ENCODE assay signal across 8 cellular contexts in the genomic region with DNA sequence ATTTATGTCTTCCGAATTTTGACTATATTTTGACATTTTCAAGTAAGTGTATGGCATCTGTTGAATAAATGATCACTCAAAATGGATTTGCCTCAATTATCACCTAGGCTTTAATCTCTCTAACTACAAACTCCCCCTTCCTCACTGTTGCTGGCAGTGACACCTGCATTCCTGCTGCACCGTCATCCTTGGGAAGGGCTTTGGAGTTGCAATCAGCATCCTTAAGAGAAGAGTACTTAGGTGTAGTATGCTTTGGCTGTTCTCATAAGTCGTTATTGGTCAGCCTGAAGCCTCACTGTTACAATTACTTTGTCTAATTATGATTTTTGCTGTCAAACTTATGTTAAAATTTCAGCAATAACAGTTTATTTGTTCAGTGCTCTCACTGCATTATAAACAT.
"Had no signal": no experiment of that assay in that cellular context is flagged by ENCODE, and none has a peak within 500 bp of the region (broad histone marks: within the 10 kb centered on the region; RNA-seq: fewer than 3 reads in every experiment).

No MANE protein-coding gene starts in this region.

- H2AFZ ChIP-seq: GM23338 had no signal

- DNase-seq: H9, IMR-90 had no signal

- FAIRE-seq: H1, H54, HTR-8/SVneo, K562 had no signal

- H3K4me3 ChIP-seq: GM23338, K562 had no signal

- ATAC-seq: GM23338, HCT116, K562 had no signal

- H3K4me2 ChIP-seq: GM23338 had no signal
